10 cellular contexts compared by ENCODE assay signal in the genomic region with DNA sequence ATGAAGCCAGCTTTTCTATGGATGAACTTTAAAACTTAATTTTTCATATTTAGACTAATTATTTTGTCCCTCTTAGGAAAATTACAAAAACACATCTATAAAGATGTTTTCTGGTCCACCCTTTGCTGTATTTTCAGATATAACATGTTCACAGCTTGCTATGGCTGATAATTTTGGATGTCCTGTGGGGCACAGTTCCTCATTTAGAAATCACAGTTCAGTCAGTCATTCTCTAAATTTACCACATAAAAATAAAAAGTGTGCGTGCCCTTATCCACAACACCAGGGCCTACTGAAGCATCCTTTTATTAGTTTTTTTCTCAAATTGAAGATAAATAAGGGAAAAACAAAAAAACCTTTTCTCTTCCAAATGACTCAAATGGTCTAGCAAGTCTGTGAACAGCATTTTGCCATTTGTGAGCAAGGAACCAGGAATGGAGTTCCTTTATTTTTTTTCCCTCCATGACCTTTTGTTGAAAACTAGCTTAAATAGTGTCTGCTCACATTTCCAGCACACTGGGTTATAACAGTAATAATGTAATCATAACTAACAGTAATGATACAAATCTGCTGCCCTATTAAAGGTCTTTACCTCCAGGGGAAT.
DNase-seq lines count a peak whose midpoint lies in the region; ATAC-seq and TF ChIP-seq lines count a peak whose summit lies in the region.
"Had no signal": no experiment of that assay in that cellular context is flagged by ENCODE, and none has a peak within 500 bp of the region (broad histone marks: within the 10 kb centered on the region; RNA-seq: fewer than 3 reads in every experiment).

No MANE protein-coding gene starts in this region.

- no peaks in the 10 kb centered on the region for H3K27me3 Mint-ChIP-seq in stimulated activated naive CD8-positive, alpha-beta T cell treated with anti-CD3 and anti-CD28 coated beads, Interleukin-15, amount 100 ng/mL, for 72 hours

- no peak overlapping the region for H3K27ac Mint-ChIP-seq in stimulated activated naive CD8-positive, alpha-beta T cell treated with anti-CD3 and anti-CD28 coated beads, Interleukin-15, amount 100 ng/mL, for 72 hours

- peak; percentile 67 for ATAC-seq in GM18909 (IDR thresholded peaks at IDR 0.05; ENCODE audit: poor library complexity, unreplicated experiment)
- no peak for ATAC-seq in stimulated activated naive CD8-positive, alpha-beta T cell treated with anti-CD3 and anti-CD28 coated beads, Interleukin-15, amount 100 ng/mL, for 72 hours
- ATAC-seq: activated T-cell treated with anti-CD3 and anti-CD28 coated beads, Interleukin-2, amount 50 U/mL, for 4 hours had no signal

- H3K4me1 Mint-ChIP-seq in stimulated activated naive CD8-positive, alpha-beta T cell treated with anti-CD3 and anti-CD28 coated beads, Interleukin-15, amount 100 ng/mL, for 72 hours: peaks cover 61% of the 10 kb centered on the region

- H3K79me2 ChIP-seq in smooth muscle cell (ENCODE audit: low read depth): no peaks in the 10 kb centered on the region

- H3K4me1 ChIP-seq in smooth muscle cell (ENCODE audit: low read depth): peaks cover 41% of the 10 kb centered on the region

- no peaks in the 10 kb centered on the region for H3K27me3 ChIP-seq in smooth muscle cell (ENCODE audit: low read depth)
- H3K27me3 ChIP-seq: pancreas had no signal

- H3K4me3 ChIP-seq in smooth muscle cell: no peak overlapping the region
- H3K4me3 ChIP-seq: pancreas had no signal

- H3F3A ChIP-seq in smooth muscle cell (ENCODE audit: low read depth): peaks cover 48% of the 10 kb centered on the region

- peak overlapping the region; percentile 30 for H3K4me2 ChIP-seq in smooth muscle cell

- no peak overlapping the region for H2AFZ ChIP-seq in smooth muscle cell (ENCODE audit: low read depth)

- H3K9me3 ChIP-seq in smooth muscle cell (replicated peaks; ENCODE audit: low read depth): no peaks in the 10 kb centered on the region
- H3K9me3 ChIP-seq: pancreas had no signal

- no peak for TF ChIP-seq CTCF in smooth muscle cell (IDR thresholded peaks at IDR 0.05; ENCODE audit: borderline replicate concordance, insufficient read depth, poor library complexity, severe bottlenecking)

- peak overlapping the region; percentile 80 for H3K9ac ChIP-seq in smooth muscle cell (ENCODE audit: low read depth)

- WGBS in smooth muscle cell (ENCODE audit: low lambda C conversion rate): 22% methylated on average over 1 of the region's 1 CpG

- no peaks in the 10 kb centered on the region for H3K36me3 ChIP-seq in smooth muscle cell (ENCODE audit: low read depth)
- H3K36me3 ChIP-seq: pancreas had no signal

- H3K27ac ChIP-seq in smooth muscle cell (ENCODE audit: low read depth): peak overlapping the region; percentile 97

- DNase-seq in OCI-M1 (lab: John Stamatoyannopoulos, UW): peak; percentile 44
- peak; percentile 33 for DNase-seq in fibroblast of peridontal ligament (ENCODE audit: extremely low read depth)
- DNase-seq in smooth muscle cell (lab: John Stamatoyannopoulos, UW; ENCODE audit: unreplicated experiment): no peak
- DNase-seq in AG08396 (ENCODE audit: low spot score): no peak
- DNase-seq in NCI-H345 treated with DMSO at 0.1 percent for 48 hours (lab: John Stamatoyannopoulos, UW; ENCODE audit: unreplicated experiment): no peak
- DNase-seq in stimulated activated naive CD8-positive, alpha-beta T cell treated with anti-CD3 and anti-CD28 coated beads, Interleukin-15, amount 100 ng/mL, for 72 hours: no peak
- no peak for DNase-seq in activated naive CD4-positive, alpha-beta T cell treated with Interleukin-2 at 50 U/mL for 16 hours
- DNase-seq: activated T-cell treated with anti-CD3 and anti-CD28 coated beads, Interleukin-2, amount 50 U/mL, for 4 hours; pancreas had no signal

- no peaks in the 10 kb centered on the region for H3K9me3 Mint-ChIP-seq in stimulated activated naive CD8-positive, alpha-beta T cell treated with anti-CD3 and anti-CD28 coated beads, Interleukin-15, amount 100 ng/mL, for 72 hours

- no peak overlapping the region for H3K4me3 Mint-ChIP-seq in stimulated activated naive CD8-positive, alpha-beta T cell treated with anti-CD3 and anti-CD28 coated beads, Interleukin-15, amount 100 ng/mL, for 72 hours
- H3K4me3 Mint-ChIP-seq: activated T-cell treated with anti-CD3 and anti-CD28 coated beads, Interleukin-2, amount 50 U/mL, for 4 hours had no signal

- no peaks in the 10 kb centered on the region for H4K20me1 ChIP-seq in smooth muscle cell (ENCODE audit: low read depth)

Comparison
In these comparisons a context has a peak if more than half of its experiments do, and no peak if none do; other contexts are left out.
1. DNase-seq: peak in OCI-M1 (single experiment) and fibroblast of peridontal ligament (single experiment); none in smooth muscle cell (single experiment), AG08396 (single experiment), NCI-H345 treated with DMSO at 0.1 percent for 48 hours (single experiment), stimulated activated naive CD8-positive, alpha-beta T cell treated with anti-CD3 and anti-CD28 coated beads, Interleukin-15, amount 100 ng/mL, for 72 hours (0 of 2) and activated naive CD4-positive, alpha-beta T cell treated with Interleukin-2 at 50 U/mL for 16 hours (single experiment).